16 cellular contexts compared by ENCODE assay signal in genomic region chr16:84302111-84302954, GRCh38. TPM values are rescaled to one million over a fixed set of nuclear protein-coding genes. Genes with fewer than 3 reads are reported as not detected.
DNase-seq lines count a peak whose midpoint lies in the region; ATAC-seq, FAIRE-seq and TF ChIP-seq lines count a peak whose summit lies in the region.
"Had no signal": no experiment of that assay in that cellular context is flagged by ENCODE, and none has a peak within 500 bp of the region (broad histone marks: within the 10 kb centered on the region; RNA-seq: fewer than 3 reads in every experiment).

No MANE protein-coding gene starts in this region.

- POLR2A ChIA-PET in H1 (lab: Charles Lee; ENCODE audit: partially characterized antibody): no interaction called here

- H3K4me2 ChIP-seq in H1 (ENCODE audit: insufficient read depth in 1 of 2, low read depth in 2 of 2, low read length in 2 of 2): no peak overlapping the region
- H3K4me2 ChIP-seq in mesenchymal stem cell (ENCODE audit: low read length, poor library complexity, severe bottlenecking): no peak overlapping the region

- H2BK15ac ChIP-seq in H1 (ENCODE audit: low read length) (peak overlapping the region; percentile 74; the same call in 1 of the 2 replicates), mesenchymal stem cell (ENCODE audit: low read depth, poor library complexity, severe bottlenecking) (no peak overlapping the region)

- peak overlapping the region; percentile 96; the same call in 1 of the 2 replicates for H2BK12ac ChIP-seq in H1 (ENCODE audit: low read depth, low read length)
- no peak overlapping the region for H2BK12ac ChIP-seq in mesenchymal stem cell (ENCODE audit: low read length in 2 of 2)

- H4K8ac ChIP-seq in H1 (ENCODE audit: extremely low read depth, insufficient read depth, low read length) (no peak overlapping the region), mesenchymal stem cell (ENCODE audit: low read length) (no peak overlapping the region)

- H3K14ac ChIP-seq in H1 (ENCODE audit: insufficient read length) (no peak overlapping the region), mesenchymal stem cell (ENCODE audit: low read length in 2 of 2) (no peak overlapping the region)

- no peak for TF ChIP-seq RAD21 in H1 (IDR thresholded peaks at IDR 0.05 in 1 of 2, conservative IDR thresholded peaks at IDR 0.05 in 1 of 2; ENCODE audit: low read depth in 2 of 2, low read length in 2 of 2)

- H3K27ac ChIP-seq in H1 (ENCODE audit: low read depth, low read length): no peak overlapping the region
- H3K27ac ChIP-seq in mesenchymal stem cell (ENCODE audit: low read length, poor library complexity, severe bottlenecking): no peak overlapping the region
- H3K27ac ChIP-seq in stomach smooth muscle (ENCODE audit: low read length): peak overlapping the region; percentile 70

- peak overlapping the region; percentile 66; the same call in 1 of the 2 replicates for H3K18ac ChIP-seq in H1 (ENCODE audit: extremely low read depth, low read length)
- no peak overlapping the region for H3K18ac ChIP-seq in mesenchymal stem cell (ENCODE audit: low read depth in 1 of 2, low read length in 2 of 2)

- H3K9ac ChIP-seq in H1 (replicated peaks in 1 of 4; ENCODE audit: extremely low read depth in 1 of 4, low read depth in 3 of 4, low read length in 3 of 4) (no peak overlapping the region), mesenchymal stem cell (ENCODE audit: low read length) (no peak overlapping the region), stomach smooth muscle (ENCODE audit: low read length in 2 of 2) (peak overlapping the region in 1 of 2 donors; percentile 21)

- no peak for TF ChIP-seq POLR2A in H1 (IDR thresholded peaks at IDR 0.05; ENCODE audit: control extremely low read depth in 1 of 2, low read depth in 2 of 2, low read length in 2 of 2)

- H2BK120ac ChIP-seq in H1 (replicated peaks; ENCODE audit: low read depth, low read length): peak overlapping the region; percentile 6
- H2BK120ac ChIP-seq in mesenchymal stem cell (ENCODE audit: low read depth, low read length): no peak overlapping the region

- TF ChIP-seq CTCF in H1 (IDR thresholded peaks at IDR 0.05; ENCODE audit: control extremely low read depth in 1 of 3, insufficient read depth in 1 of 3, low read depth in 1 of 3, low read length in 3 of 3): no peak

- no peaks in the 10 kb centered on the region for H3K23me2 ChIP-seq in H1 (ENCODE audit: low read depth, low read length)

- H4K91ac ChIP-seq in H1 (replicated peaks; ENCODE audit: insufficient read length, low read length) (no peak overlapping the region), mesenchymal stem cell (ENCODE audit: low read length) (no peak overlapping the region)

- H3K4me3 ChIP-seq in H1 (ENCODE audit: extremely low read depth in 1 of 4, insufficient read depth in 2 of 4, low read depth in 3 of 4, low read length in 4 of 4): no peak overlapping the region
- no peak overlapping the region for H3K4me3 ChIP-seq in mesenchymal stem cell (ENCODE audit: insufficient read depth in 1 of 2, low read depth in 1 of 2, low read length in 2 of 2)
- peak overlapping the region in 1 of 2 donors; percentile 8 for H3K4me3 ChIP-seq in stomach smooth muscle (ENCODE audit: low read length in 2 of 2)
- H3K4me3 ChIP-seq: lung, spleen had no signal

- H3K4ac ChIP-seq in H1 (replicated peaks; ENCODE audit: insufficient read length, low read depth, low read length): no peak overlapping the region
- no peak overlapping the region for H3K4ac ChIP-seq in mesenchymal stem cell (ENCODE audit: low read depth in 1 of 2, low read length in 2 of 2)

- H3K56ac ChIP-seq in H1 (replicated peaks; ENCODE audit: insufficient read length, low read depth, low read length): no peak overlapping the region

- H2AFZ ChIP-seq in H1 (ENCODE audit: low read length): no peak overlapping the region
- H2AFZ ChIP-seq in mesenchymal stem cell (ENCODE audit: low read depth, low read length): no peak overlapping the region

- peaks cover 9 to 16% (median 13%) of the 10 kb centered on the region in 4 experiments for H3K4me1 ChIP-seq in H1 (replicated peaks in 1 of 4; ENCODE audit: control insufficient read depth in 3 of 4, insufficient read depth in 4 of 4, low read length in 3 of 4)
- H3K4me1 ChIP-seq in mesenchymal stem cell (ENCODE audit: control insufficient read depth, insufficient read depth, low read depth, low read length): no peaks in the 10 kb centered on the region
- peaks cover 43% of the 10 kb centered on the region for H3K4me1 ChIP-seq in stomach smooth muscle (ENCODE audit: control insufficient read depth, insufficient read depth, low read length)

- no peak overlapping the region for H4K5ac ChIP-seq in H1 (ENCODE audit: insufficient read length, low read depth, low read length)

- ATAC-seq in GM21619 (IDR thresholded peaks at IDR 0.05; ENCODE audit: unreplicated experiment): no peak
- ATAC-seq in HG02840 (IDR thresholded peaks at IDR 0.05; ENCODE audit: low FRiP score, unreplicated experiment): no peak
- ATAC-seq: stimulated activated memory B cell treated with anti-CD40 and anti-IgM and Interleukin-4, amounts not matched to agents 10 μg/mL and 1 μg/mL and 100 μg/mL, for 72 hours; T-helper 17 cell had no signal

- H3K79me1 ChIP-seq in H1 (ENCODE audit: low read depth, low read length) (no peaks in the 10 kb centered on the region), mesenchymal stem cell (replicated peaks; ENCODE audit: low read length, poor library complexity, severe bottlenecking) (no peaks in the 10 kb centered on the region)

- no peak for TF ChIP-seq EP300 in H1 (IDR thresholded peaks at IDR 0.05; ENCODE audit: borderline replicate concordance in 1 of 2, low read depth in 2 of 2, low read length in 2 of 2)

- no peaks in the 10 kb centered on the region for H3K79me2 ChIP-seq in H1 (ENCODE audit: control insufficient read depth in 1 of 2, insufficient read depth in 2 of 2, low read length in 2 of 2)

- H2BK5ac ChIP-seq in H1 (ENCODE audit: low read depth, low read length) (peak overlapping the region; percentile 73; the same call in 1 of the 2 replicates), mesenchymal stem cell (ENCODE audit: low read depth, low read length, poor library complexity, severe bottlenecking) (no peak overlapping the region)

- H4K20me1 ChIP-seq in H1 (replicated peaks in 1 of 2; ENCODE audit: control insufficient read depth in 1 of 2, insufficient read depth in 2 of 2, low read length in 2 of 2): no peaks in the 10 kb centered on the region

- H3K9me3 ChIP-seq in H1 (ENCODE audit: insufficient read depth in 2 of 2, low read depth in 1 of 2, low read length in 1 of 2) (no peaks in the 10 kb centered on the region), mesenchymal stem cell (ENCODE audit: control insufficient read depth, low read length) (no peaks in the 10 kb centered on the region), stomach smooth muscle (ENCODE audit: control insufficient read depth in 2 of 2, low read length in 2 of 2) (no peaks in the 10 kb centered on the region)
- H3K9me3 ChIP-seq: spleen had no signal

- peak overlapping the region; percentile 95; the same call in 1 of the 2 replicates for H2AK5ac ChIP-seq in H1 (ENCODE audit: low read depth, low read length)
- no peak overlapping the region for H2AK5ac ChIP-seq in mesenchymal stem cell (ENCODE audit: low read length, severe bottlenecking)

- no peak overlapping the region for H2BK20ac ChIP-seq in H1 (ENCODE audit: low read length)

- FAIRE-seq in H1 (lab: Jason Lieb, UNC): no peak
- FAIRE-seq: H54 had no signal

- H3K27me3 ChIP-seq in H1 (replicated peaks in 1 of 4; ENCODE audit: control insufficient read depth in 3 of 4, extremely low read depth in 1 of 4, insufficient read depth in 3 of 4, low read length in 3 of 4) (peaks cover 0 to 2% (median 0%) of the 10 kb centered on the region in 4 experiments; a peak in 1 of 7 replicates), mesenchymal stem cell (ENCODE audit: control insufficient read depth in 1 of 2, insufficient read depth in 1 of 2, low read length in 2 of 2) (peaks cover 79 to 89% of the 10 kb centered on the region in 2 experiments), stomach smooth muscle (ENCODE audit: control insufficient read depth in 1 of 2, insufficient read depth in 2 of 2, low read length in 2 of 2) (peaks cover 0 to 5% of the 10 kb centered on the region in 2 donors)

- CTCF ChIA-PET in H1 (lab: Charles Lee; ENCODE audit: partially characterized antibody): interaction anchor here (0.9 to 4.4 kb wide), 4 partner anchors 24 to 127 kb away, joined by 3 to 40 read pairs (median 6); no protein-coding TSS in a partner anchor

- H3K23ac ChIP-seq in H1 (ENCODE audit: insufficient read length) (no peak overlapping the region), mesenchymal stem cell (ENCODE audit: low read length in 2 of 2) (no peak overlapping the region)

- WGBS in H1 (ENCODE audit: extremely low coverage in 1 of 2, insufficient coverage in 1 of 2, insufficient read length in 1 of 2, insufficient replicate concordance in 2 of 2, low coverage in 1 of 2, low lambda C conversion rate in 2 of 2, missing lambda C conversion rate in 1 of 2), 2 experiments: 85% methylated on average over 27 of the region's 28 CpGs; no CpG with 5 or more reads in 1 of the 2 experiments
- 64% methylated on average over 21 of the region's 28 CpGs for WGBS in mesenchymal stem cell

- DNase-seq in M059J (ENCODE audit: low read depth) (peak; percentile 51), H1 (ENCODE audit: low read depth in 1 of 2, low spot score in 2 of 2) (no peak), mesenchymal stem cell (peak; percentile 73), NCI-H526 treated with DMSO at 0.1 percent for 48 hours (lab: John Stamatoyannopoulos, UW) (no peak), activated gamma-delta T cell (lab: John Stamatoyannopoulos, UW) (no peak)
- DNase-seq: activated CD4-positive, alpha-beta T cell treated with anti-CD3 and anti-CD28 coated beads for 1 hour; NCI-H1048; spleen; T-helper 17 cell had no signal

- H3K36me3 ChIP-seq in H1 (ENCODE audit: control insufficient read depth in 2 of 4, insufficient read depth in 4 of 4, low read length in 3 of 4) (no peaks in the 10 kb centered on the region), mesenchymal stem cell (ENCODE audit: control insufficient read depth in 1 of 2, insufficient read depth in 2 of 2, low read depth in 1 of 2, low read length in 2 of 2) (no peaks in the 10 kb centered on the region), stomach smooth muscle (ENCODE audit: control insufficient read depth in 2 of 2, insufficient read depth in 2 of 2, low read length in 2 of 2) (peaks cover 0 to 2% of the 10 kb centered on the region in 2 donors)
- H3K36me3 ChIP-seq: spleen had no signal

RNA-seq across cellular contexts. Expression of gene WFDC1, which starts 7.7 kb away (rescaled TPM):
- total RNA-seq in M059J (2014; rRNA removed; shearing (Covaris generic)): 0.05 and 0.52 TPM in 2 replicates
- 1.1 and 1.6 TPM in 2 replicates for total RNA-seq in H1 (2021; fragmentation: NEBNext Ultra II Directional; extraction: Animal tissue kit (Norgen Biotek cat#: 25700))
- 0.52 and 0.70 TPM in 2 replicates for polyA plus RNA-seq in H1 (2011; rRNA removed)
- polyA plus RNA-seq in H1 (2011; cell fraction: cytosol; rRNA removed): 0.61 TPM
- 0.64 TPM for polyA plus RNA-seq in H1 (2011; cell fraction: nucleus; rRNA removed)
- 0.36 to 1.2 TPM (median 0.46 TPM) in 4 replicates for polyA plus RNA-seq in H1 (2012, experiment 1 of 2)
- 0.22 TPM for polyA plus RNA-seq in H1 (2012, experiment 2 of 2)
- polyA plus RNA-seq in H1 (2013, experiment 1 of 2): 0.71 TPM
- 0.99 TPM for polyA plus RNA-seq in H1 (2013, experiment 2 of 2)
- not detected in 2 replicates for polyA minus RNA-seq in H1 (2011; rRNA and poly(A)+ RNA removed)
- not detected for polyA minus RNA-seq in H1 (2011; cell fraction: cytosol; rRNA and poly(A)+ RNA removed)
- polyA minus RNA-seq in H1 (2011; cell fraction: nucleus; rRNA and poly(A)+ RNA removed): not detected
- 3.7 TPM for polyA plus RNA-seq in mesenchymal stem cell (2013, experiment 1 of 2)
- polyA plus RNA-seq in mesenchymal stem cell (2013, experiment 2 of 2): 4.0 TPM
- total RNA-seq: dermis microvascular lymphatic vessel endothelial cell, T-helper 17 cell had no signal

Comparison
In these comparisons a context has a peak if more than half of its experiments do, and no peak if none do; other contexts are left out.
1. DNase-seq: peak in M059J (single experiment) and mesenchymal stem cell (single experiment); none in H1 (0 of 2), NCI-H526 treated with DMSO at 0.1 percent for 48 hours (single experiment) and activated gamma-delta T cell (single experiment).